Comparison of ENCODE assay signal across 8 cellular contexts in genomic region chr2:213119061-213119809, GRCh38. TPM values are rescaled to one million over a fixed set of nuclear protein-coding genes. Genes with fewer than 3 reads are reported as not detected.
DNase-seq lines count a peak whose midpoint lies in the region; ATAC-seq, FAIRE-seq and TF ChIP-seq lines count a peak whose summit lies in the region.

No MANE protein-coding gene starts in this region.

- H3K36me3 ChIP-seq in H7 (replicated peaks; ENCODE audit: control insufficient read depth, insufficient read depth, low read length), result no peaks in the 10 kb centered on the region
- no peaks in the 10 kb centered on the region for H3K36me3 ChIP-seq in kidney (ENCODE audit: control insufficient read depth in 1 of 2, insufficient read depth in 2 of 2, low read length in 2 of 2)

- no peaks in the 10 kb centered on the region for H3K27me3 ChIP-seq in H7 (ENCODE audit: control insufficient read depth, insufficient read depth, low read length)

- H3K4me3 Mint-ChIP-seq in T-helper 17 cell, result peak overlapping the region; percentile 71

- no peak overlapping the region for H3K27ac ChIP-seq in kidney (ENCODE audit: low read depth in 2 of 2, low read length in 2 of 2)

- ATAC-seq in HG02970 (IDR thresholded peaks at IDR 0.05; ENCODE audit: low FRiP score, unreplicated experiment) (peak; percentile 59), T-helper 17 cell (peak; percentile 86)

- no peak overlapping the region for H3K4me3 ChIP-seq in H7 (ENCODE audit: insufficient read depth, low read depth, low read length)
- H3K4me3 ChIP-seq in kidney (ENCODE audit: low read length in 2 of 2), result no peak overlapping the region

- FAIRE-seq in kidney (lab: Jason Lieb, UNC), result no peak

- intact Hi-C loops in kidney (cut with DNase I), result no loop called here
- intact Hi-C loops in cardiac septum (cut with DNase I), result no loop called here

- no peaks in the 10 kb centered on the region for H3K27me3 Mint-ChIP-seq in T-helper 17 cell

- no peaks in the 10 kb centered on the region for H3K36me3 Mint-ChIP-seq in T-helper 17 cell (ENCODE audit: low read depth)

- no peaks in the 10 kb centered on the region for H3K4me1 ChIP-seq in kidney (ENCODE audit: control insufficient read depth in 1 of 2, insufficient read depth in 1 of 2, low read depth in 1 of 2, low read length in 2 of 2)

- DNase-seq in activated gamma-delta T cell treated with Interleukin-2 at 50 U/mL for 16 hours (peak; percentile 31), activated gamma-delta T cell (lab: John Stamatoyannopoulos, UW) (no peak), T-helper 17 cell (no peak), foreskin melanocyte (peak; percentile 78), H7 (no peak), kidney (no peak), cardiac septum (ENCODE audit: low spot score) (no peak)

- H3K9me3 ChIP-seq in T-helper 17 cell (ENCODE audit: control insufficient read depth, low read length, poor library complexity, severe bottlenecking) (no peaks in the 10 kb centered on the region), kidney (ENCODE audit: control insufficient read depth in 1 of 2, low read length in 2 of 2) (no peaks in the 10 kb centered on the region)

- H3K9ac ChIP-seq in kidney (ENCODE audit: low read length in 2 of 2), result no peak overlapping the region

- TF ChIP-seq CTCF in kidney (IDR thresholded peaks at IDR 0.05; ENCODE audit: borderline replicate concordance, extremely low read depth, insufficient read depth), result no peak

- peak overlapping the region; percentile 90 for H3K27ac Mint-ChIP-seq in T-helper 17 cell

- H3K4me1 Mint-ChIP-seq in T-helper 17 cell, result peaks cover 19% of the 10 kb centered on the region

RNA-seq across cellular contexts. Expression of gene IKZF2, which starts 32.2 kb away (rescaled TPM):
- total RNA-seq in T-helper 17 cell (10 to 100 TPM; 11.9 to 23.9 TPM), kidney (12.4 TPM), cardiac septum (5.6 TPM)
- total RNA-seq in H7 (2014; rRNA removed; shearing (Covaris generic)), result 0.97 and 2.3 TPM in 2 replicates
- 0.75 TPM for polyA plus RNA-seq in kidney (ENCODE audit: insufficient read depth, low read depth, low replicate concordance)

Comparison
In these comparisons a context has a peak if more than half of its experiments do, and no peak if none do; other contexts are left out.
1. DNase-seq: peak in activated gamma-delta T cell treated with Interleukin-2 at 50 U/mL for 16 hours (single experiment) and foreskin melanocyte (single experiment); none in activated gamma-delta T cell (single experiment), T-helper 17 cell (0 of 3), H7 (single experiment), kidney (single experiment) and cardiac septum (single experiment).